Comparison of ENCODE assay signal across 1 cellular context in genomic region chr6:131997450-131998153, GRCh38.
A peak's percentile ranks its signal among the peaks of the same experiment; 100 is the strongest.
TF ChIP-seq lines count a peak whose summit lies in the region.

No MANE protein-coding gene starts in this region.

TF ChIP-seq in HepG2, 621 proteins besides CTCF, POLR2A, EP300 and RAD21 (continued from another document):
- TF ChIP-seq, protein P1, sequence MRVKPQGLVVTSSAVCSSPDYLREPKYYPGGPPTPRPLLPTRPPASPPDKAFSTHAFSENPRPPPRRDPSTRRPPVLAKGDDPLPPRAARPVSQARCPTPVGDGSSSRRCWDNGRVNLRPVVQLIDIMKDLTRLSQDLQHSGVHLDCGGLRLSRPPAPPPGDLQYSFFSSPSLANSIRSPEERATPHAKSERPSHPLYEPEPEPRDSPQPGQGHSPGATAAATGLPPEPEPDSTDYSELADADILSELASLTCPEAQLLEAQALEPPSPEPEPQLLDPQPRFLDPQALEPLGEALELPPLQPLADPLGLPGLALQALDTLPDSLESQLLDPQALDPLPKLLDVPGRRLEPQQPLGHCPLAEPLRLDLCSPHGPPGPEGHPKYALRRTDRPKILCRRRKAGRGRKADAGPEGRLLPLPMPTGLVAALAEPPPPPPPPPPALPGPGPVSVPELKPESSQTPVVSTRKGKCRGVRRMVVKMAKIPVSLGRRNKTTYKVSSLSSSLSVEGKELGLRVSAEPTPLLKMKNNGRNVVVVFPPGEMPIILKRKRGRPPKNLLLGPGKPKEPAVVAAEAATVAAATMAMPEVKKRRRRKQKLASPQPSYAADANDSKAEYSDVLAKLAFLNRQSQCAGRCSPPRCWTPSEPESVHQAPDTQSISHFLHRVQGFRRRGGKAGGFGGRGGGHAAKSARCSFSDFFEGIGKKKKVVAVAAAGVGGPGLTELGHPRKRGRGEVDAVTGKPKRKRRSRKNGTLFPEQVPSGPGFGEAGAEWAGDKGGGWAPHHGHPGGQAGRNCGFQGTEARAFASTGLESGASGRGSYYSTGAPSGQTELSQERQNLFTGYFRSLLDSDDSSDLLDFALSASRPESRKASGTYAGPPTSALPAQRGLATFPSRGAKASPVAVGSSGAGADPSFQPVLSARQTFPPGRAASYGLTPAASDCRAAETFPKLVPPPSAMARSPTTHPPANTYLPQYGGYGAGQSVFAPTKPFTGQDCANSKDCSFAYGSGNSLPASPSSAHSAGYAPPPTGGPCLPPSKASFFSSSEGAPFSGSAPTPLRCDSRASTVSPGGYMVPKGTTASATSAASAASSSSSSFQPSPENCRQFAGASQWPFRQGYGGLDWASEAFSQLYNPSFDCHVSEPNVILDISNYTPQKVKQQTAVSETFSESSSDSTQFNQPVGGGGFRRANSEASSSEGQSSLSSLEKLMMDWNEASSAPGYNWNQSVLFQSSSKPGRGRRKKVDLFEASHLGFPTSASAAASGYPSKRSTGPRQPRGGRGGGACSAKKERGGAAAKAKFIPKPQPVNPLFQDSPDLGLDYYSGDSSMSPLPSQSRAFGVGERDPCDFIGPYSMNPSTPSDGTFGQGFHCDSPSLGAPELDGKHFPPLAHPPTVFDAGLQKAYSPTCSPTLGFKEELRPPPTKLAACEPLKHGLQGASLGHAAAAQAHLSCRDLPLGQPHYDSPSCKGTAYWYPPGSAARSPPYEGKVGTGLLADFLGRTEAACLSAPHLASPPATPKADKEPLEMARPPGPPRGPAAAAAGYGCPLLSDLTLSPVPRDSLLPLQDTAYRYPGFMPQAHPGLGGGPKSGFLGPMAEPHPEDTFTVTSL (CRISPR knock-in tag; IDR thresholded peaks at IDR 0.05; ENCODE audit: borderline replicate concordance), result peak; percentile 25; the same call in 1 of the 2 replicates
- 0 out of 2 replicates have a peak, but pooled peaks have one; percentile 63 for TF ChIP-seq ZZZ3 (CRISPR knock-in tag; IDR thresholded peaks at IDR 0.05; ENCODE audit: borderline replicate concordance)
- TF ChIP-seq HMG20A (CRISPR knock-in tag; IDR thresholded peaks at IDR 0.05; ENCODE audit: borderline replicate concordance), result 0 out of 2 replicates have a peak, but pooled peaks have one; percentile 11
- 0 out of 2 replicates have a peak, but pooled peaks have one; percentile 32 for TF ChIP-seq HOXA5 (CRISPR knock-in tag; IDR thresholded peaks at IDR 0.05)
- 0 out of 2 replicates have a peak, but pooled peaks have one; percentile 27 for TF ChIP-seq RFXAP (CRISPR knock-in tag; IDR thresholded peaks at IDR 0.05; ENCODE audit: borderline replicate concordance)
- peak; percentile 27; the same call in 1 of the 2 replicates for TF ChIP-seq KAT7 (CRISPR knock-in tag; IDR thresholded peaks at IDR 0.05; ENCODE audit: borderline replicate concordance)
- no peak for TF ChIP-seq ZNF180 (CRISPR knock-in tag; IDR thresholded peaks at IDR 0.05; ENCODE audit: borderline replicate concordance, low read depth)
- TF ChIP-seq DMTF1 (CRISPR knock-in tag; IDR thresholded peaks at IDR 0.05), result no peak
- no peak for TF ChIP-seq TAF15 (IDR thresholded peaks at IDR 0.05; ENCODE audit: low read depth, low read length, poor library complexity, severe bottlenecking)
- TF ChIP-seq ZNF138 (CRISPR knock-in tag; IDR thresholded peaks at IDR 0.05; ENCODE audit: low read depth), result no peak
- TF ChIP-seq ZIK1 (CRISPR knock-in tag; IDR thresholded peaks at IDR 0.05; ENCODE audit: borderline replicate concordance, low read depth), result no peak
- TF ChIP-seq ZBED4 (CRISPR knock-in tag; IDR thresholded peaks at IDR 0.05; ENCODE audit: borderline replicate concordance), result 0 out of 2 replicates have a peak, but pooled peaks have one; percentile 22
- TF ChIP-seq ZNF879 (CRISPR knock-in tag; IDR thresholded peaks at IDR 0.05), result no peak
- no peak for TF ChIP-seq ZNF607 (CRISPR knock-in tag; IDR thresholded peaks at IDR 0.05; ENCODE audit: borderline replicate concordance)
- TF ChIP-seq ZFP91 (CRISPR knock-in tag; IDR thresholded peaks at IDR 0.05; ENCODE audit: borderline replicate concordance), result 0 out of 2 replicates have a peak, but pooled peaks have one; percentile 18
- TF ChIP-seq ZMYM4 (CRISPR knock-in tag; IDR thresholded peaks at IDR 0.05), result peak; percentile 44; the same call in 1 of the 2 replicates
- 0 out of 2 replicates have a peak, but pooled peaks have one; percentile 63 for TF ChIP-seq FOXJ3 (CRISPR knock-in tag; IDR thresholded peaks at IDR 0.05; ENCODE audit: borderline replicate concordance)
- TF ChIP-seq HDAC1 (CRISPR knock-in tag; IDR thresholded peaks at IDR 0.05), result no peak
- TF ChIP-seq ZSCAN30 (CRISPR knock-in tag; IDR thresholded peaks at IDR 0.05), result no peak
- 0 out of 2 replicates have a peak, but pooled peaks have one; percentile 24 for TF ChIP-seq ISL2 (CRISPR knock-in tag; IDR thresholded peaks at IDR 0.05)
- TF ChIP-seq ONECUT2 (CRISPR knock-in tag; IDR thresholded peaks at IDR 0.05), result 0 out of 2 replicates have a peak, but pooled peaks have one; percentile 26
- TF ChIP-seq ZNF343 (CRISPR knock-in tag; IDR thresholded peaks at IDR 0.05), result no peak; the same call in 1 of the 2 replicates
- peak; percentile 19; the same call in 1 of the 2 replicates for TF ChIP-seq YEATS4 (CRISPR knock-in tag; IDR thresholded peaks at IDR 0.05; ENCODE audit: borderline replicate concordance)
- peak; percentile 84; the same call in 1 of the 2 replicates for TF ChIP-seq ZNF782 (CRISPR knock-in tag; IDR thresholded peaks at IDR 0.05; ENCODE audit: borderline replicate concordance)
- TF ChIP-seq ZNF614 (CRISPR knock-in tag; IDR thresholded peaks at IDR 0.05; ENCODE audit: borderline replicate concordance), result peak; percentile 62
- TF ChIP-seq, protein P2, sequence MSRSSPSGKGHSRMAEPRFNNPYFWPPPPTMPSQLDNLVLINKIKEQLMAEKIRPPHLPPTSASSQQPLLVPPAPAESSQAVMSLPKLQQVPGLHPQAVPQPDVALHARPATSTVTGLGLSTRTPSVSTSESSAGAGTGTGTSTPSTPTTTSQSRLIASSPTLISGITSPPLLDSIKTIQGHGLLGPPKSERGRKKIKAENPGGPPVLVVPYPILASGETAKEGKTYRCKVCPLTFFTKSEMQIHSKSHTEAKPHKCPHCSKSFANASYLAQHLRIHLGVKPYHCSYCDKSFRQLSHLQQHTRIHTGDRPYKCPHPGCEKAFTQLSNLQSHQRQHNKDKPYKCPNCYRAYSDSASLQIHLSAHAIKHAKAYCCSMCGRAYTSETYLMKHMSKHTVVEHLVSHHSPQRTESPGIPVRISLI (CRISPR knock-in tag; IDR thresholded peaks at IDR 0.05; ENCODE audit: borderline replicate concordance), result 0 out of 2 replicates have a peak, but pooled peaks have one; percentile 30
- TF ChIP-seq ZNF264 (CRISPR knock-in tag; IDR thresholded peaks at IDR 0.05), result peak; percentile 9; the same call in 1 of the 2 replicates
- 0 out of 2 replicates have a peak, but pooled peaks have one; percentile 20 for TF ChIP-seq ZNF292 (CRISPR knock-in tag; IDR thresholded peaks at IDR 0.05; ENCODE audit: borderline replicate concordance, low read depth)
- 0 out of 2 replicates have a peak, but pooled peaks have one; percentile 37 for TF ChIP-seq MAF1 (CRISPR knock-in tag; IDR thresholded peaks at IDR 0.05; ENCODE audit: borderline replicate concordance)
- TF ChIP-seq REXO4 (CRISPR knock-in tag; IDR thresholded peaks at IDR 0.05; ENCODE audit: borderline replicate concordance), result no peak
